ENCODE assay signal across 9 cellular contexts in genomic region chr3:50300681-50301254, GRCh38. TPM values are rescaled to one million over a fixed set of nuclear protein-coding genes. Genes with fewer than 3 reads are reported as not detected.
A peak's percentile ranks its signal among the peaks of the same experiment; 100 is the strongest.
DNase-seq lines count a peak whose midpoint lies in the region; ATAC-seq and TF ChIP-seq lines count a peak whose summit lies in the region.
"Had no signal": no experiment of that assay in that cellular context is flagged by ENCODE, and none has a peak within 500 bp of the region (broad histone marks: within the 10 kb centered on the region; RNA-seq: fewer than 3 reads in every experiment).

No MANE protein-coding gene starts in this region.

- H3K4me3 ChIP-seq in adipocyte (ENCODE audit: low read length): peak overlapping the region; percentile 80
- peak overlapping the region in 1 of 3 donors; percentile 2 for H3K4me3 ChIP-seq in liver (ENCODE audit: low read depth in 1 of 3, low read length in 3 of 3)

- no peaks in the 10 kb centered on the region for H3K27me3 Mint-ChIP-seq in T-helper 1 cell treated with Interleukin-12 subunit alpha and Interleukin-12 subunit beta and Interleukin-4 antibody, amounts not matched to agents 30 μg/mL and 1 μg/mL, for 36 hours (ENCODE audit: low read depth)
- H3K27me3 Mint-ChIP-seq in stimulated activated naive CD8-positive, alpha-beta T cell treated with anti-CD3 and anti-CD28 coated beads, Interleukin-15, amount 100 ng/mL, for 72 hours: no peaks in the 10 kb centered on the region

- DNase-seq in T-helper 1 cell (no peak), adipocyte (ENCODE audit: low read depth) (no peak), SHP77 (lab: John Stamatoyannopoulos, UW) (no peak), NCI-H2081 treated with DMSO at 0.1 percent for 48 hours (lab: John Stamatoyannopoulos, UW) (no peak)
- DNase-seq in stimulated activated naive CD8-positive, alpha-beta T cell treated with anti-CD3 and anti-CD28 coated beads, Interleukin-15, amount 100 ng/mL, for 72 hours: no peak
- DNase-seq: brain microvascular endothelial cell had no signal

- no peaks in the 10 kb centered on the region for H3K9me3 Mint-ChIP-seq in T-helper 1 cell treated with Interleukin-12 subunit alpha and Interleukin-12 subunit beta and Interleukin-4 antibody, amounts not matched to agents 30 μg/mL and 1 μg/mL, for 36 hours
- H3K9me3 Mint-ChIP-seq in stimulated activated naive CD8-positive, alpha-beta T cell treated with anti-CD3 and anti-CD28 coated beads, Interleukin-15, amount 100 ng/mL, for 72 hours: no peaks in the 10 kb centered on the region

- no peak overlapping the region for H3K9ac ChIP-seq in adipocyte (ENCODE audit: low read length)
- H3K9ac ChIP-seq in liver (ENCODE audit: low read depth in 1 of 2, low read length in 2 of 2): peak overlapping the region in 1 of 2 donors; percentile 7

- no peak for ATAC-seq in stimulated activated naive CD8-positive, alpha-beta T cell treated with anti-CD3 and anti-CD28 coated beads, Interleukin-15, amount 100 ng/mL, for 72 hours
- ATAC-seq in GM18870 (IDR thresholded peaks at IDR 0.05; ENCODE audit: unreplicated experiment): no peak

- H3K36me3 ChIP-seq in adipocyte (ENCODE audit: control insufficient read depth, insufficient read depth, low read length, severe bottlenecking) (no peaks in the 10 kb centered on the region), liver (ENCODE audit: control insufficient read depth in 4 of 4, insufficient read depth in 3 of 4, low read depth in 1 of 4, low read length in 3 of 4) (peaks cover 0 to 3% (median 0%) of the 10 kb centered on the region in 4 donors)
- H3K36me3 ChIP-seq: brain microvascular endothelial cell had no signal

- 83% methylated on average over 6 of the region's 6 CpGs for WGBS in liver

- H3K4me1 ChIP-seq in adipocyte (ENCODE audit: control insufficient read depth, insufficient read depth, low read length) (peaks cover 22% of the 10 kb centered on the region), liver (ENCODE audit: control insufficient read depth in 4 of 4, insufficient read depth in 4 of 4, low read length in 3 of 4) (peaks cover 12 to 49% (median 31%) of the 10 kb centered on the region in 4 donors)

- peak overlapping the region; percentile 95 for H3K27ac Mint-ChIP-seq in T-helper 1 cell treated with Interleukin-12 subunit alpha and Interleukin-12 subunit beta and Interleukin-4 antibody, amounts not matched to agents 30 μg/mL and 1 μg/mL, for 36 hours
- H3K27ac Mint-ChIP-seq in stimulated activated naive CD8-positive, alpha-beta T cell treated with anti-CD3 and anti-CD28 coated beads, Interleukin-15, amount 100 ng/mL, for 72 hours: peak overlapping the region in 1 of 2 donors; percentile 90

- no peaks in the 10 kb centered on the region for H3K9me3 ChIP-seq in adipocyte (ENCODE audit: control insufficient read depth, low read length)
- no peaks in the 10 kb centered on the region for H3K9me3 ChIP-seq in liver (ENCODE audit: control insufficient read depth in 4 of 4, low read length in 3 of 4)

- peaks cover 3% of the 10 kb centered on the region for H3K36me3 Mint-ChIP-seq in T-helper 1 cell treated with Interleukin-12 subunit alpha and Interleukin-12 subunit beta and Interleukin-4 antibody, amounts not matched to agents 30 μg/mL and 1 μg/mL, for 36 hours (ENCODE audit: low read depth)

- H3K4me1 Mint-ChIP-seq in T-helper 1 cell treated with Interleukin-12 subunit alpha and Interleukin-12 subunit beta and Interleukin-4 antibody, amounts not matched to agents 30 μg/mL and 1 μg/mL, for 36 hours (ENCODE audit: low read depth): peaks cover 24% of the 10 kb centered on the region
- peaks cover 41% of the 10 kb centered on the region for H3K4me1 Mint-ChIP-seq in stimulated activated naive CD8-positive, alpha-beta T cell treated with anti-CD3 and anti-CD28 coated beads, Interleukin-15, amount 100 ng/mL, for 72 hours

- peak overlapping the region; percentile 84 to 95 for H3K27ac ChIP-seq in liver (ENCODE audit: low read depth in 1 of 2, low read length in 2 of 2)

- H3K27me3 ChIP-seq in adipocyte (replicated peaks; ENCODE audit: control insufficient read depth, insufficient read depth, low read length) (no peaks in the 10 kb centered on the region), liver (ENCODE audit: control insufficient read depth in 4 of 4, insufficient read depth in 4 of 4, low read length in 3 of 4) (no peaks in the 10 kb centered on the region)
- H3K27me3 ChIP-seq: brain microvascular endothelial cell had no signal

- TF ChIP-seq RAD21 in liver (IDR thresholded peaks at IDR 0.05): no peak

- H3K4me3 Mint-ChIP-seq in T-helper 1 cell treated with Interleukin-12 subunit alpha and Interleukin-12 subunit beta and Interleukin-4 antibody, amounts not matched to agents 30 μg/mL and 1 μg/mL, for 36 hours: peak overlapping the region; percentile 96
- peak overlapping the region; percentile 91 to 99 for H3K4me3 Mint-ChIP-seq in stimulated activated naive CD8-positive, alpha-beta T cell treated with anti-CD3 and anti-CD28 coated beads, Interleukin-15, amount 100 ng/mL, for 72 hours

- TF ChIP-seq CTCF in liver (IDR thresholded peaks at IDR 0.05; ENCODE audit: low read depth, low read length, missing input control): no peak

TF ChIP-seq in liver, 16 proteins besides CTCF, POLR2A, EP300 and RAD21:
- TF ChIP-seq ATF3 (IDR thresholded peaks at IDR 0.05): no peak
- TF ChIP-seq MAX (IDR thresholded peaks at IDR 0.05): peak; percentile 2

RNA-seq across cellular contexts. Expression of gene HYAL3, which starts 1.6 kb away (rescaled TPM):
- total RNA-seq in liver: 1 to 10 TPM; 1.9 to 6.6 TPM
- 1 to 10 TPM; 1.8 to 2.0 TPM for polyA plus RNA-seq in liver

RNA-seq across cellular contexts. Expression of gene NAA80, which starts 1.6 kb away (rescaled TPM):
- 1 to 10 TPM; 1.6 to 1.8 TPM for total RNA-seq in liver
- 1 to 10 TPM; 2.3 to 5.5 TPM for polyA plus RNA-seq in liver

RNA-seq across cellular contexts. Expression of gene HYAL1, which starts 2.6 kb away (rescaled TPM):
- 100 to 1,000 TPM in 1 of 2 donors, 10 to 100 TPM in 1; 87.6 to 155 TPM for total RNA-seq in liver
- polyA plus RNA-seq in liver: 100 to 1,000 TPM in 1 of 2 donors, 10 to 100 TPM in 1; 82.3 to 156 TPM

RNA-seq across cellular contexts. Expression of gene IFRD2, which starts 8.5 kb away (rescaled TPM):
- 10 to 100 TPM; 55.7 to 66.1 TPM for total RNA-seq in liver
- 10 to 100 TPM; 60.3 to 91.2 TPM for polyA plus RNA-seq in liver

RNA-seq across cellular contexts. Expression of gene HYAL2, which starts 21.8 kb away (rescaled TPM):
- 10 to 100 TPM; 33.5 to 57.6 TPM for total RNA-seq in liver
- 10 to 100 TPM; 19.5 to 32.9 TPM for polyA plus RNA-seq in liver
